Comparison of ENCODE assay signal across 1 cellular context in the genomic region with DNA sequence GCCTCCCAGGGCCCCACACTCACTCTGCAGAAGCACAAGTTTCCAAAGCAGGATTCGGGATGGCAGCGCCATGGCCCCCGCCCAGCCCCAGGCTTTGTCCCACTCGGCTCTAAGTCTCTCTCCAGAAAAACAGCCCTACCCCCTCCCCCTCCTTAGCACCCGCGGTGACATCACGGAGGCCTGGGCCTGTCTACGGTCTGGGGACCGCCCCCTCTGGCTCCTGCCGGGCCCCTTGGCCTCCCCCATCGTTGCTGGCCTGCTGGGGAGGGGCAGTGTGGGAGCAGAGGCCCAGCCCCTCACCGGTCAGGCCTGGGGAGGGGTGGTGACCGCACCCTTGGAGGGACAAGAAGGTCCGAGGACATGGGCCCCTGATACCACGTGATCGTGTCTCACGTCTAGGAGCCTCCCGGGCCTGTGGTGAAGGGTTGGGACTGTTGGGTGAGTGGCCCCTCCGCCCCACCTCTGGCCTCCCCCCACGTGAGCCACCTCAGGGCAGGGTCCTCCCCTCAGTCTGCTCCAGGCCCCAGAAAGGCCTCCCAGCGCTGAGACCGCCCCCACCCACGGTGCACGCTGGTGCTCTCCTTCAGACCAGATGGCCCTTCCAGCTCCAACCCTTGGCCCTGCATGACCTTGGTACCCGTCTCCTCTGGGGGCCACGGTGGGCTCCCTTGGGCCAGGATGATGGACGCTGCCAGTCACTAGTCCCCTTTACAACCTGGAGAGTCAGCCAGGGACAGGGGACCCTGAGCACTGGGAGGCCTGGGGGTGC.
TF ChIP-seq lines count a peak whose summit lies in the region.

A gene with protein sequence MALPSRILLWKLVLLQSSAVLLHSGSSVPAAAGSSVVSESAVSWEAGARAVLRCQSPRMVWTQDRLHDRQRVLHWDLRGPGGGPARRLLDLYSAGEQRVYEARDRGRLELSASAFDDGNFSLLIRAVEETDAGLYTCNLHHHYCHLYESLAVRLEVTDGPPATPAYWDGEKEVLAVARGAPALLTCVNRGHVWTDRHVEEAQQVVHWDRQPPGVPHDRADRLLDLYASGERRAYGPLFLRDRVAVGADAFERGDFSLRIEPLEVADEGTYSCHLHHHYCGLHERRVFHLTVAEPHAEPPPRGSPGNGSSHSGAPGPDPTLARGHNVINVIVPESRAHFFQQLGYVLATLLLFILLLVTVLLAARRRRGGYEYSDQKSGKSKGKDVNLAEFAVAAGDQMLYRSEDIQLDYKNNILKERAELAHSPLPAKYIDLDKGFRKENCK (minus strand): TSS at position 123 of the 769 bp plus-strand sequence. CDS start 51 bp downstream, at position 72.

TF ChIP-seq in K562, 482 proteins besides CTCF, POLR2A, EP300 and RAD21 (continued from another document and continues in another):
- TF ChIP-seq ZNF592 (IDR thresholded peaks at IDR 0.05): peak; percentile 78
- no peak for TF ChIP-seq ZNF124 (CRISPR knock-in tag; IDR thresholded peaks at IDR 0.05)
- no peak for TF ChIP-seq STAT5A (IDR thresholded peaks at IDR 0.05; ENCODE audit: borderline replicate concordance, low read length)
- TF ChIP-seq GABPA (tag; conservative IDR thresholded peaks at IDR 0.05; ENCODE audit: low read depth): no peak
- TF ChIP-seq SRSF1 (IDR thresholded peaks at IDR 0.05; ENCODE audit: low read depth, low read length): no peak
- no peak for TF ChIP-seq EWSR1 (IDR thresholded peaks at IDR 0.05; ENCODE audit: borderline replicate concordance, low read depth, partially characterized antibody)
- no peak for TF ChIP-seq ZNF324 (CRISPR knock-in tag; IDR thresholded peaks at IDR 0.05)
- no peak for TF ChIP-seq BCL6 (CRISPR knock-in tag; IDR thresholded peaks at IDR 0.05)
- no peak for TF ChIP-seq ZNF77 (CRISPR knock-in tag; IDR thresholded peaks at IDR 0.05)
- peak; percentile 74 for TF ChIP-seq CBFA2T2 (conservative IDR thresholded peaks at IDR 0.05)
- TF ChIP-seq ZNF696 (CRISPR knock-in tag; conservative IDR thresholded peaks at IDR 0.05): no peak
- TF ChIP-seq, protein P1, sequence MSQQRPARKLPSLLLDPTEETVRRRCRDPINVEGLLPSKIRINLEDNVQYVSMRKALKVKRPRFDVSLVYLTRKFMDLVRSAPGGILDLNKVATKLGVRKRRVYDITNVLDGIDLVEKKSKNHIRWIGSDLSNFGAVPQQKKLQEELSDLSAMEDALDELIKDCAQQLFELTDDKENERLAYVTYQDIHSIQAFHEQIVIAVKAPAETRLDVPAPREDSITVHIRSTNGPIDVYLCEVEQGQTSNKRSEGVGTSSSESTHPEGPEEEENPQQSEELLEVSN (IDR thresholded peaks at IDR 0.05; ENCODE audit: borderline replicate concordance in 1 of 2, extremely low read depth in 1 of 2, insufficient read depth in 1 of 2, insufficient read length in 1 of 2, low read depth in 1 of 2, low read length in 1 of 2, poor library complexity in 1 of 2, severe bottlenecking in 1 of 2): peak in 1 of 2 experiments; percentile 45
- no peak; the same call in 1 of the 2 replicates for TF ChIP-seq PHF21A (IDR thresholded peaks at IDR 0.05; ENCODE audit: borderline replicate concordance, low read depth)
- TF ChIP-seq SMARCA4 (IDR thresholded peaks at IDR 0.05): 0 out of 2 replicates have a peak, but pooled peaks have one; percentile 23
- TF ChIP-seq RHOXF2B (CRISPR knock-in tag; conservative IDR thresholded peaks at IDR 0.05): no peak
- TF ChIP-seq ZNF395 (CRISPR knock-in tag; IDR thresholded peaks at IDR 0.05): no peak
- no peak for TF ChIP-seq MTA2 (IDR thresholded peaks at IDR 0.05; ENCODE audit: low read depth)
- peak; percentile 44 for TF ChIP-seq CCNT2 (IDR thresholded peaks at IDR 0.05; ENCODE audit: borderline replicate concordance, extremely low read depth, insufficient read length, low read depth, low read length)
- TF ChIP-seq SNIP1 (IDR thresholded peaks at IDR 0.05; ENCODE audit: low read depth): no peak
- TF ChIP-seq ZNF644 (tag; IDR thresholded peaks at IDR 0.05; ENCODE audit: low read depth): no peak
- no peak for TF ChIP-seq ZKSCAN1 (IDR thresholded peaks at IDR 0.05; ENCODE audit: low read depth, low read length)
- peak; percentile 56 for TF ChIP-seq EGR1 (conservative IDR thresholded peaks at IDR 0.05)
- TF ChIP-seq, protein P2, sequence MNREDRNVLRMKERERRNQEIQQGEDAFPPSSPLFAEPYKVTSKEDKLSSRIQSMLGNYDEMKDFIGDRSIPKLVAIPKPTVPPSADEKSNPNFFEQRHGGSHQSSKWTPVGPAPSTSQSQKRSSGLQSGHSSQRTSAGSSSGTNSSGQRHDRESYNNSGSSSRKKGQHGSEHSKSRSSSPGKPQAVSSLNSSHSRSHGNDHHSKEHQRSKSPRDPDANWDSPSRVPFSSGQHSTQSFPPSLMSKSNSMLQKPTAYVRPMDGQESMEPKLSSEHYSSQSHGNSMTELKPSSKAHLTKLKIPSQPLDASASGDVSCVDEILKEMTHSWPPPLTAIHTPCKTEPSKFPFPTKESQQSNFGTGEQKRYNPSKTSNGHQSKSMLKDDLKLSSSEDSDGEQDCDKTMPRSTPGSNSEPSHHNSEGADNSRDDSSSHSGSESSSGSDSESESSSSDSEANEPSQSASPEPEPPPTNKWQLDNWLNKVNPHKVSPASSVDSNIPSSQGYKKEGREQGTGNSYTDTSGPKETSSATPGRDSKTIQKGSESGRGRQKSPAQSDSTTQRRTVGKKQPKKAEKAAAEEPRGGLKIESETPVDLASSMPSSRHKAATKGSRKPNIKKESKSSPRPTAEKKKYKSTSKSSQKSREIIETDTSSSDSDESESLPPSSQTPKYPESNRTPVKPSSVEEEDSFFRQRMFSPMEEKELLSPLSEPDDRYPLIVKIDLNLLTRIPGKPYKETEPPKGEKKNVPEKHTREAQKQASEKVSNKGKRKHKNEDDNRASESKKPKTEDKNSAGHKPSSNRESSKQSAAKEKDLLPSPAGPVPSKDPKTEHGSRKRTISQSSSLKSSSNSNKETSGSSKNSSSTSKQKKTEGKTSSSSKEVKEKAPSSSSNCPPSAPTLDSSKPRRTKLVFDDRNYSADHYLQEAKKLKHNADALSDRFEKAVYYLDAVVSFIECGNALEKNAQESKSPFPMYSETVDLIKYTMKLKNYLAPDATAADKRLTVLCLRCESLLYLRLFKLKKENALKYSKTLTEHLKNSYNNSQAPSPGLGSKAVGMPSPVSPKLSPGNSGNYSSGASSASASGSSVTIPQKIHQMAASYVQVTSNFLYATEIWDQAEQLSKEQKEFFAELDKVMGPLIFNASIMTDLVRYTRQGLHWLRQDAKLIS (CRISPR knock-in tag; IDR thresholded peaks at IDR 0.05): no peak
- no peak for TF ChIP-seq ZNF584 (CRISPR knock-in tag; IDR thresholded peaks at IDR 0.05; ENCODE audit: low read depth)
- no peak for TF ChIP-seq RBM34 (IDR thresholded peaks at IDR 0.05; ENCODE audit: borderline replicate concordance, insufficient read depth, low read length)
- TF ChIP-seq GATAD2B (IDR thresholded peaks at IDR 0.05; ENCODE audit: borderline replicate concordance): no peak
- no peak; the same call in 1 of the 2 replicates for TF ChIP-seq STAG1 (CRISPR knock-in tag; IDR thresholded peaks at IDR 0.05; ENCODE audit: borderline replicate concordance)
- TF ChIP-seq RBM25 (IDR thresholded peaks at IDR 0.05; ENCODE audit: low read depth, low read length, severe bottlenecking): no peak
- TF ChIP-seq ZNF551 (CRISPR knock-in tag; IDR thresholded peaks at IDR 0.05): no peak
- TF ChIP-seq PHF20 (IDR thresholded peaks at IDR 0.05; ENCODE audit: partially characterized antibody): peak; percentile 44
- no peak for TF ChIP-seq HMG20B (CRISPR knock-in tag; IDR thresholded peaks at IDR 0.05)
- TF ChIP-seq SRSF9 (IDR thresholded peaks at IDR 0.05; ENCODE audit: borderline replicate concordance, low read depth, low read length): no peak
- peak; percentile 53; the same call in 1 of the 2 replicates for TF ChIP-seq HCFC1 (IDR thresholded peaks at IDR 0.05; ENCODE audit: low read depth, low read length)
- TF ChIP-seq ZNF778 (CRISPR knock-in tag; IDR thresholded peaks at IDR 0.05): no peak
- no peak for TF ChIP-seq RCOR1 (IDR thresholded peaks at IDR 0.05; ENCODE audit: borderline replicate concordance in 1 of 2, low read depth in 2 of 2, low read length in 2 of 2)
- TF ChIP-seq, protein P3, sequence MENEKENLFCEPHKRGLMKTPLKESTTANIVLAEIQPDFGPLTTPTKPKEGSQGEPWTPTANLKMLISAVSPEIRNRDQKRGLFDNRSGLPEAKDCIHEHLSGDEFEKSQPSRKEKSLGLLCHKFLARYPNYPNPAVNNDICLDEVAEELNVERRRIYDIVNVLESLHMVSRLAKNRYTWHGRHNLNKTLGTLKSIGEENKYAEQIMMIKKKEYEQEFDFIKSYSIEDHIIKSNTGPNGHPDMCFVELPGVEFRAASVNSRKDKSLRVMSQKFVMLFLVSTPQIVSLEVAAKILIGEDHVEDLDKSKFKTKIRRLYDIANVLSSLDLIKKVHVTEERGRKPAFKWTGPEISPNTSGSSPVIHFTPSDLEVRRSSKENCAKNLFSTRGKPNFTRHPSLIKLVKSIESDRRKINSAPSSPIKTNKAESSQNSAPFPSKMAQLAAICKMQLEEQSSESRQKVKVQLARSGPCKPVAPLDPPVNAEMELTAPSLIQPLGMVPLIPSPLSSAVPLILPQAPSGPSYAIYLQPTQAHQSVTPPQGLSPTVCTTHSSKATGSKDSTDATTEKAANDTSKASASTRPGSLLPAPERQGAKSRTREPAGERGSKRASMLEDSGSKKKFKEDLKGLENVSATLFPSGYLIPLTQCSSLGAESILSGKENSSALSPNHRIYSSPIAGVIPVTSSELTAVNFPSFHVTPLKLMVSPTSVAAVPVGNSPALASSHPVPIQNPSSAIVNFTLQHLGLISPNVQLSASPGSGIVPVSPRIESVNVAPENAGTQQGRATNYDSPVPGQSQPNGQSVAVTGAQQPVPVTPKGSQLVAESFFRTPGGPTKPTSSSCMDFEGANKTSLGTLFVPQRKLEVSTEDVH (IDR thresholded peaks at IDR 0.05; ENCODE audit: low read depth, partially characterized antibody): no peak
- TF ChIP-seq LEF1 (IDR thresholded peaks at IDR 0.05): peak; percentile 79
- no peak; the same call in none of the 2 replicates for TF ChIP-seq ARID1B (IDR thresholded peaks at IDR 0.05)
- TF ChIP-seq ILK (tag; IDR thresholded peaks at IDR 0.05; ENCODE audit: borderline replicate concordance, low read depth): no peak
- no peak for TF ChIP-seq RFX7 (CRISPR knock-in tag; IDR thresholded peaks at IDR 0.05)
- TF ChIP-seq RB1 (IDR thresholded peaks at IDR 0.05; ENCODE audit: low read depth): peak; percentile 37; the same call in 1 of the 2 replicates
- TF ChIP-seq ZMIZ1 (IDR thresholded peaks at IDR 0.05; ENCODE audit: low read depth in 2 of 2, low read length in 2 of 2): 0 out of 4 replicates have a peak, but pooled peaks of 1 of the 2 experiments have one; percentile 27
- TF ChIP-seq CCAR2 (IDR thresholded peaks at IDR 0.05; ENCODE audit: low read depth, low read length): no peak
- TF ChIP-seq ZFX (CRISPR knock-in tag; IDR thresholded peaks at IDR 0.05): no peak; the same call in none of the 2 replicates
